Comparison of ENCODE assay signal across 16 cellular contexts in genomic region chr17:64457156-64457555, GRCh38. TPM values are rescaled to one million over a fixed set of nuclear protein-coding genes. Genes with fewer than 3 reads are reported as not detected.
DNase-seq lines count a peak whose midpoint lies in the region; ATAC-seq and TF ChIP-seq lines count a peak whose summit lies in the region.
"Had no signal": no experiment of that assay in that cellular context is flagged by ENCODE, and none has a peak within 500 bp of the region (broad histone marks: within the 10 kb centered on the region; RNA-seq: fewer than 3 reads in every experiment).

No MANE protein-coding gene starts in this region.

- no peak for DNase-seq in activated naive CD4-positive, alpha-beta T cell treated with anti-CD3 and anti-CD28 coated beads, Interleukin-2, amount 10 ng/mL, durations not matched to agents 7 days and 5 days
- DNase-seq in activated naive CD4-positive, alpha-beta T cell (lab: John Stamatoyannopoulos, UW) = no peak
- peak; percentile 38 for DNase-seq in adipocyte (ENCODE audit: low read depth)
- peak; percentile 56 for DNase-seq in hepatic stellate cell (ENCODE audit: low spot score)
- DNase-seq in thyroid gland = peak; percentile 31 to 37
- DNase-seq in CD4-positive, alpha-beta memory T cell = no peak
- DNase-seq: amygdala; DMS153; effector CD4-positive, alpha-beta T cell; head of caudate nucleus; NCI-H524 had no signal

- no peak for ATAC-seq in HG02623 (IDR thresholded peaks at IDR 0.05; ENCODE audit: unreplicated experiment)
- no peak for ATAC-seq in GM18858 (IDR thresholded peaks at IDR 0.05; ENCODE audit: unreplicated experiment)
- ATAC-seq: left lobe of liver had no signal

- H3K27ac Mint-ChIP-seq in activated naive CD4-positive, alpha-beta T cell treated with anti-CD3 and anti-CD28 coated beads, Interleukin-2, amount 10 ng/mL, durations not matched to agents 7 days and 5 days = peak overlapping the region; percentile 28
- H3K27ac Mint-ChIP-seq in CD4-positive, alpha-beta memory T cell = no peak overlapping the region
- H3K27ac Mint-ChIP-seq: neural progenitor cell had no signal

- H3K27me3 ChIP-seq in adipocyte (replicated peaks; ENCODE audit: control insufficient read depth, insufficient read depth, low read length) = no peaks in the 10 kb centered on the region
- no peaks in the 10 kb centered on the region for H3K27me3 ChIP-seq in thyroid gland
- H3K27me3 ChIP-seq in CD4-positive, alpha-beta memory T cell (ENCODE audit: insufficient read depth, low read length) = no peaks in the 10 kb centered on the region
- H3K27me3 ChIP-seq: neural progenitor cell had no signal

- no peak overlapping the region for H3K27ac ChIP-seq in thyroid gland
- no peak overlapping the region for H3K27ac ChIP-seq in CD4-positive, alpha-beta memory T cell (ENCODE audit: low read depth, low read length)
- H3K27ac ChIP-seq: neural progenitor cell had no signal

- TF ChIP-seq POLR2A in thyroid gland (IDR thresholded peaks at IDR 0.05) = no peak

- no peaks in the 10 kb centered on the region for H3K36me3 Mint-ChIP-seq in activated naive CD4-positive, alpha-beta T cell treated with anti-CD3 and anti-CD28 coated beads, Interleukin-2, amount 10 ng/mL, durations not matched to agents 7 days and 5 days
- H3K36me3 Mint-ChIP-seq in CD4-positive, alpha-beta memory T cell = no peaks in the 10 kb centered on the region
- H3K36me3 Mint-ChIP-seq: neural progenitor cell had no signal

- H3K4me3 ChIP-seq in adipocyte (ENCODE audit: low read length) (no peak overlapping the region), thyroid gland (replicated peaks in 1 of 3) (no peak overlapping the region)
- H3K4me3 ChIP-seq in CD4-positive, alpha-beta memory T cell (ENCODE audit: low read length in 2 of 2) = no peak overlapping the region
- H3K4me3 ChIP-seq: neural progenitor cell had no signal

- CTCF ChIA-PET in activated naive CD4-positive, alpha-beta T cell treated with anti-CD3 and anti-CD28 coated beads, Interleukin-2, amount 10 ng/mL, durations not matched to agents 7 days and 5 days (lab: Charles Lee) = interaction anchor here (1.4 to 2.2 kb wide), 2 partner anchors 34 to 38 kb away, joined by 4 to 17 read pairs; no protein-coding TSS in a partner anchor
- CTCF ChIA-PET in CD4-positive, alpha-beta memory T cell (lab: Charles Lee; ENCODE audit: partially characterized antibody) = interaction anchor here (4.3 kb wide), 1 partner anchor 37 kb away, joined by 25 read pairs; no protein-coding TSS in a partner anchor

- peaks cover 28% of the 10 kb centered on the region for H3K4me1 Mint-ChIP-seq in activated naive CD4-positive, alpha-beta T cell treated with anti-CD3 and anti-CD28 coated beads, Interleukin-2, amount 10 ng/mL, durations not matched to agents 7 days and 5 days
- peaks cover 8 to 23% (median 17%) of the 10 kb centered on the region in 4 donors for H3K4me1 Mint-ChIP-seq in CD4-positive, alpha-beta memory T cell
- H3K4me1 Mint-ChIP-seq: neural progenitor cell had no signal

- H3K9me3 ChIP-seq in adipocyte (ENCODE audit: control insufficient read depth, low read length) = no peaks in the 10 kb centered on the region
- no peaks in the 10 kb centered on the region for H3K9me3 ChIP-seq in thyroid gland
- no peaks in the 10 kb centered on the region for H3K9me3 ChIP-seq in CD4-positive, alpha-beta memory T cell (ENCODE audit: control insufficient read depth in 1 of 2, low read length in 2 of 2)

- no peak for TF ChIP-seq CTCF in thyroid gland (IDR thresholded peaks at IDR 0.05)

- intact Hi-C loops in thyroid gland (cut with DNase I) = no loop called here
- intact Hi-C loops in CD4-positive, alpha-beta memory T cell (cut with micrococcal nuclease) = no loop called here

- H3K36me3 ChIP-seq in adipocyte (ENCODE audit: control insufficient read depth, insufficient read depth, low read length, severe bottlenecking) (no peaks in the 10 kb centered on the region), thyroid gland (no peaks in the 10 kb centered on the region)
- no peaks in the 10 kb centered on the region for H3K36me3 ChIP-seq in CD4-positive, alpha-beta memory T cell (ENCODE audit: insufficient read depth, low read length)
- H3K36me3 ChIP-seq: neural progenitor cell had no signal

- H3K27me3 Mint-ChIP-seq in activated naive CD4-positive, alpha-beta T cell treated with anti-CD3 and anti-CD28 coated beads, Interleukin-2, amount 10 ng/mL, durations not matched to agents 7 days and 5 days = peaks cover 6% of the 10 kb centered on the region
- no peaks in the 10 kb centered on the region for H3K27me3 Mint-ChIP-seq in CD4-positive, alpha-beta memory T cell

- WGBS in thyroid gland, 2 donors = 30 to 35% methylated on average over 7 of the region's 7 CpGs

- H3K4me1 ChIP-seq in adipocyte (ENCODE audit: control insufficient read depth, insufficient read depth, low read length) = peaks cover 19% of the 10 kb centered on the region
- H3K4me1 ChIP-seq in thyroid gland = peaks cover 0 to 7% of the 10 kb centered on the region in 2 donors
- peaks cover 17% of the 10 kb centered on the region for H3K4me1 ChIP-seq in CD4-positive, alpha-beta memory T cell (ENCODE audit: insufficient read depth, low read length)
- H3K4me1 ChIP-seq: neural progenitor cell had no signal

- H3K4me3 Mint-ChIP-seq in activated naive CD4-positive, alpha-beta T cell treated with anti-CD3 and anti-CD28 coated beads, Interleukin-2, amount 10 ng/mL, durations not matched to agents 7 days and 5 days = no peak overlapping the region
- no peak overlapping the region for H3K4me3 Mint-ChIP-seq in CD4-positive, alpha-beta memory T cell
- H3K4me3 Mint-ChIP-seq: neural progenitor cell had no signal

- H3K9ac ChIP-seq in adipocyte (ENCODE audit: low read length) = no peak overlapping the region
- H3K9ac ChIP-seq: neural progenitor cell had no signal

- POLR2A ChIA-PET in CD4-positive, alpha-beta memory T cell (lab: Charles Lee; ENCODE audit: partially characterized antibody) = interaction anchor here (1.2 to 5.8 kb wide), 7 partner anchors 15 to 683 kb away, joined by 3 to 45 read pairs (median 6); partner anchors contain the start of genes CEP95, DDX42, DDX5 and POLG2

- H3K9me3 Mint-ChIP-seq in activated naive CD4-positive, alpha-beta T cell treated with anti-CD3 and anti-CD28 coated beads, Interleukin-2, amount 10 ng/mL, durations not matched to agents 7 days and 5 days = peaks cover 2% of the 10 kb centered on the region
- H3K9me3 Mint-ChIP-seq in CD4-positive, alpha-beta memory T cell = no peaks in the 10 kb centered on the region
- H3K9me3 Mint-ChIP-seq: neural progenitor cell had no signal

RNA-seq across cellular contexts. Expression of gene MILR1, which starts 8.2 kb away (rescaled TPM):
- 10 to 100 TPM in 1 of 4 donors, 1 to 10 TPM in 2, not detected in 1; 2.3 to 14.6 (median 6.8) TPM for total RNA-seq in thyroid gland
- total RNA-seq in CD4-positive, alpha-beta memory T cell = under 1 TPM; 0.55 to 0.90 TPM
- not detected for polyA plus RNA-seq in CD4-positive, alpha-beta memory T cell
- total RNA-seq: H1 had no signal
- polyA plus RNA-seq: H1 had no signal

RNA-seq across cellular contexts. Expression of gene POLG2, which starts 39.7 kb away (rescaled TPM):
- 10 to 100 TPM; 10.6 to 15.0 (median 13.1) TPM for total RNA-seq in thyroid gland
- 10 to 100 TPM; 57.4 to 60.0 TPM for total RNA-seq in CD4-positive, alpha-beta memory T cell
- 1 to 10 TPM; 3.0 to 6.7 TPM for polyA plus RNA-seq in CD4-positive, alpha-beta memory T cell

RNA-seq across cellular contexts. Expression of gene DDX5, which starts 48.9 kb away (rescaled TPM):
- total RNA-seq in thyroid gland = 1,000 to 10,000 TPM in 3 of 4 donors, 100 to 1,000 TPM in 1; 895 to 1,792 (median 1,570) TPM
- 1,000 to 10,000 TPM; 1,369 to 1,418 TPM for total RNA-seq in CD4-positive, alpha-beta memory T cell
- polyA plus RNA-seq in CD4-positive, alpha-beta memory T cell = 1,000 to 10,000 TPM; 1,080 to 1,577 TPM

RNA-seq across cellular contexts. Expression of gene CEP95, which starts 49.6 kb away (rescaled TPM):
- total RNA-seq in thyroid gland = 10 to 100 TPM; 62.6 to 91.3 (median 75.8) TPM
- total RNA-seq in CD4-positive, alpha-beta memory T cell = 100 to 1,000 TPM; 105 to 108 TPM
- polyA plus RNA-seq in CD4-positive, alpha-beta memory T cell = 10 to 100 TPM in 1 of 2 donors, 1 to 10 TPM in 1; 6.4 to 18.5 TPM

Comparison
In these comparisons a context has a peak if more than half of its experiments do, and no peak if none do; other contexts are left out.
1. DNase-seq: peak in adipocyte (single experiment), hepatic stellate cell (single experiment) and thyroid gland (2 of 2); none in activated naive CD4-positive, alpha-beta T cell treated with anti-CD3 and anti-CD28 coated beads, Interleukin-2, amount 10 ng/mL, durations not matched to agents 7 days and 5 days (single experiment), activated naive CD4-positive, alpha-beta T cell (0 of 4) and CD4-positive, alpha-beta memory T cell (0 of 5).